In genomic region chr11:23539556-23539955, GRCh38 we compare ENCODE assay signal across 1 cellular context.
TF ChIP-seq lines count a peak whose summit lies in the region.

No MANE protein-coding gene starts in this region.

TF ChIP-seq in IMR-90, 13 proteins besides CTCF, POLR2A, EP300 and RAD21 (continued from another document):
- TF ChIP-seq, protein P1, sequence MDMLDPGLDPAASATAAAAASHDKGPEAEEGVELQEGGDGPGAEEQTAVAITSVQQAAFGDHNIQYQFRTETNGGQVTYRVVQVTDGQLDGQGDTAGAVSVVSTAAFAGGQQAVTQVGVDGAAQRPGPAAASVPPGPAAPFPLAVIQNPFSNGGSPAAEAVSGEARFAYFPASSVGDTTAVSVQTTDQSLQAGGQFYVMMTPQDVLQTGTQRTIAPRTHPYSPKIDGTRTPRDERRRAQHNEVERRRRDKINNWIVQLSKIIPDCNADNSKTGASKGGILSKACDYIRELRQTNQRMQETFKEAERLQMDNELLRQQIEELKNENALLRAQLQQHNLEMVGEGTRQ (IDR thresholded peaks at IDR 0.05; ENCODE audit: low read depth, low read length) = no peak
